8 cellular contexts compared by ENCODE assay signal in genomic region chr7:32941996-32942782, GRCh38. TPM values are rescaled to one million over a fixed set of nuclear protein-coding genes. Genes with fewer than 3 reads are reported as not detected.
DNase-seq lines count a peak whose midpoint lies in the region; ATAC-seq and TF ChIP-seq lines count a peak whose summit lies in the region.

No MANE protein-coding gene starts in this region.

- no peak overlapping the region for H2AFZ ChIP-seq in OCI-LY1 (ENCODE audit: low read length)

- H3K27ac ChIP-seq in OCI-LY1 (ENCODE audit: low read depth, low read length, poor library complexity, severe bottlenecking) (no peak overlapping the region), esophagus muscularis mucosa (replicated peaks in 1 of 4) (peak overlapping the region; percentile 91 to 98 (median 94))

- TF ChIP-seq CTCF in BE2C (IDR thresholded peaks at IDR 0.05; ENCODE audit: low read depth, low read length) (no peak), OCI-LY1 (IDR thresholded peaks at IDR 0.05; ENCODE audit: low read length) (no peak), esophagus muscularis mucosa (IDR thresholded peaks at IDR 0.05) (no peak)

- no peak for TF ChIP-seq EP300 in esophagus muscularis mucosa (IDR thresholded peaks at IDR 0.05)

- TF ChIP-seq POLR2A in GM19193 (IDR thresholded peaks at IDR 0.05; ENCODE audit: extremely low read depth, insufficient read depth, insufficient read length), result peak; percentile 27
- TF ChIP-seq POLR2A in esophagus muscularis mucosa (IDR thresholded peaks at IDR 0.05; ENCODE audit: low read depth), result no peak

- no peaks in the 10 kb centered on the region for H4K20me1 ChIP-seq in OCI-LY1 (ENCODE audit: insufficient read depth, low read length)

- peaks cover 11% of the 10 kb centered on the region for H3K4me1 Mint-ChIP-seq in activated T-cell treated with anti-CD3 and anti-CD28 coated beads, Interleukin-2, amount 50 U/mL, for 24 hours (ENCODE audit: low read depth)
- H3K4me1 Mint-ChIP-seq in naive B cell, result peaks cover 19 to 37% (median 23%) of the 10 kb centered on the region in 3 donors

- no peak overlapping the region for H3K9ac ChIP-seq in OCI-LY1 (ENCODE audit: low read length)

- H3K9me3 Mint-ChIP-seq in activated T-cell treated with anti-CD3 and anti-CD28 coated beads, Interleukin-2, amount 50 U/mL, for 24 hours, result no peaks in the 10 kb centered on the region
- H3K9me3 Mint-ChIP-seq in naive B cell, result peaks cover 0 to 6% (median under 1%) of the 10 kb centered on the region in 7 donors

- under 1% methylated on average over 26 of the region's 49 CpGs for WGBS in esophagus muscularis mucosa

- H3K4me1 ChIP-seq in BE2C (peaks cover 8% of the 10 kb centered on the region; the same call in 1 of the 2 replicates), OCI-LY1 (ENCODE audit: insufficient read depth, low read length, severe bottlenecking) (no peaks in the 10 kb centered on the region), esophagus muscularis mucosa (peaks cover 33 to 49% (median 46%) of the 10 kb centered on the region in 4 donors)

- intact Hi-C loops in esophagus muscularis mucosa (cut with DNase I), result loop anchor here (1.0 to 5.0 kb wide), 4 partner anchors 16 to 165 kb away; partner anchors contain the start of gene RP9

- H3K4me3 ChIP-seq in BE2C (ENCODE audit: low read depth, low read length), result peak overlapping the region; percentile 88
- H3K4me3 ChIP-seq in OCI-LY1 (ENCODE audit: low read depth, low read length, poor library complexity, severe bottlenecking), result peak overlapping the region; percentile 49
- H3K4me3 ChIP-seq in esophagus muscularis mucosa, result peak overlapping the region; percentile 68 to 97 (median 90)

- H3K9me3 ChIP-seq in BE2C, result no peaks in the 10 kb centered on the region
- peaks cover 7% of the 10 kb centered on the region for H3K9me3 ChIP-seq in OCI-LY1 (ENCODE audit: low read length)
- H3K9me3 ChIP-seq in esophagus muscularis mucosa, result no peaks in the 10 kb centered on the region

- H3K36me3 Mint-ChIP-seq in activated T-cell treated with anti-CD3 and anti-CD28 coated beads, Interleukin-2, amount 50 U/mL, for 24 hours (ENCODE audit: low read depth), result peaks cover 3% of the 10 kb centered on the region
- H3K36me3 Mint-ChIP-seq in naive B cell, result no peaks in the 10 kb centered on the region

- H3K9me2 ChIP-seq in OCI-LY1 (ENCODE audit: low read depth, low read length), result no peaks in the 10 kb centered on the region

- H3K27ac Mint-ChIP-seq in activated T-cell treated with anti-CD3 and anti-CD28 coated beads, Interleukin-2, amount 50 U/mL, for 24 hours, result peak overlapping the region; percentile 56
- peak overlapping the region; percentile 46 to 99 (median 94) for H3K27ac Mint-ChIP-seq in naive B cell

- H3K27me3 Mint-ChIP-seq in activated T-cell treated with anti-CD3 and anti-CD28 coated beads, Interleukin-2, amount 50 U/mL, for 24 hours, result peaks cover 16% of the 10 kb centered on the region
- H3K27me3 Mint-ChIP-seq in naive B cell, result peaks cover 0 to 4% (median 0%) of the 10 kb centered on the region in 3 donors

- no peaks in the 10 kb centered on the region for H3K79me2 ChIP-seq in OCI-LY1 (ENCODE audit: insufficient read depth, low read length)

- ATAC-seq in HG03342 (IDR thresholded peaks at IDR 0.05; ENCODE audit: unreplicated experiment) (peak; percentile 71), naive B cell (ENCODE audit: low read depth in 2 of 2) (peak; percentile 79 to 82)
- peak; percentile 41 for ATAC-seq in stimulated activated naive CD8-positive, alpha-beta T cell treated with anti-CD3 and anti-CD28 coated beads, Interleukin-15, Interleukin-2, amounts not matched to agents 100 U/mL and 50 U/mL, for 24 hours

- H3K4me2 ChIP-seq in OCI-LY1 (ENCODE audit: low read length), result peak overlapping the region; percentile 52

- H3K27me3 ChIP-seq in BE2C (no peaks in the 10 kb centered on the region), OCI-LY1 (ENCODE audit: insufficient read depth, low read length) (peaks cover 7% of the 10 kb centered on the region; the same call in 1 of the 2 replicates), esophagus muscularis mucosa (no peaks in the 10 kb centered on the region)

- H3F3A ChIP-seq in OCI-LY1 (ENCODE audit: insufficient read depth, low read length), result no peaks in the 10 kb centered on the region

- H3K36me3 ChIP-seq in BE2C (peaks cover 2% of the 10 kb centered on the region; the same call in 1 of the 2 replicates), OCI-LY1 (ENCODE audit: insufficient read depth, low read length) (no peaks in the 10 kb centered on the region; the same call in 1 of the 2 replicates), esophagus muscularis mucosa (no peaks in the 10 kb centered on the region)

- peak overlapping the region; percentile 82 for H3K4me3 Mint-ChIP-seq in activated T-cell treated with anti-CD3 and anti-CD28 coated beads, Interleukin-2, amount 50 U/mL, for 24 hours
- H3K4me3 Mint-ChIP-seq in naive B cell, result peak overlapping the region; percentile 94 to 100 (median 98)

- peak; percentile 53 for DNase-seq in BE2C
- peak; percentile 69 for DNase-seq in activated T-cell treated with anti-CD3 and anti-CD28 coated beads, Interleukin-2, amount 50 U/mL, for 24 hours
- DNase-seq in esophagus muscularis mucosa (ENCODE audit: extremely low spot score), result no peak
- DNase-seq in naive B cell, result peak; percentile 75
- DNase-seq in stimulated activated naive CD8-positive, alpha-beta T cell treated with anti-CD3 and anti-CD28 coated beads, Interleukin-15, Interleukin-2, amounts not matched to agents 100 U/mL and 50 U/mL, for 24 hours, result peak; percentile 48

RNA-seq across cellular contexts. Expression of gene FKBP9, which starts 15.1 kb away (rescaled TPM):
- polyA plus RNA-seq in BE2C (2012; ENCODE audit: insufficient read depth, insufficient read length, low read depth), result 25.8 TPM
- total RNA-seq in esophagus muscularis mucosa, result 100 to 1,000 TPM; 119 to 123 (median 122) TPM
- polyA plus RNA-seq in naive B cell (ENCODE audit: low read depth in 6 of 6), result under 1 TPM in 5 of 6 donors, not detected in 1; 0.44 to 1.00 (median 0.71) TPM

RNA-seq across cellular contexts. Expression of gene KBTBD2, which starts 50.6 kb away (rescaled TPM):
- 40.7 TPM for polyA plus RNA-seq in BE2C (2012; ENCODE audit: insufficient read depth, insufficient read length, low read depth)
- 10 to 100 TPM; 28.3 to 51.2 (median 38.7) TPM for total RNA-seq in esophagus muscularis mucosa
- 100 to 1,000 TPM in 1 of 6 donors, 10 to 100 TPM in 5; 29.8 to 112 (median 53.0) TPM for polyA plus RNA-seq in naive B cell (ENCODE audit: low read depth in 6 of 6)
